23 cellular contexts compared by ENCODE assay signal in genomic region chr22:35406443-35406842, GRCh38.
"Had no signal": no experiment of that assay in that cellular context is flagged by ENCODE, and none has a peak within 500 bp of the region (broad histone marks: within the 10 kb centered on the region; RNA-seq: fewer than 3 reads in every experiment).

No MANE protein-coding gene starts in this region.

- H3K27me3 Mint-ChIP-seq: activated B cell treated with CpG ODN at 0.5 μM for 24 hours; activated CD4-positive, alpha-beta memory T cell treated with anti-CD3 and anti-CD28 coated beads for 36 hours; activated CD4-positive, alpha-beta T cell treated with anti-CD3 and anti-CD28 coated beads, Interleukin-2, amount 10 ng/mL, durations not matched to agents 24 days and 14 days; activated naive CD4-positive, alpha-beta T cell treated with anti-CD3 and anti-CD28 coated beads, Interleukin-2, amount 10 ng/mL, durations not matched to agents 7 days and 5 days; activated naive CD8-positive, alpha-beta T cell treated with anti-CD3 and anti-CD28 coated beads for 36 hours had no signal

- H3K27ac Mint-ChIP-seq: activated CD4-positive, alpha-beta memory T cell treated with anti-CD3 and anti-CD28 coated beads for 36 hours; activated CD4-positive, alpha-beta T cell treated with anti-CD3 and anti-CD28 coated beads, Interleukin-2, amount 10 ng/mL, durations not matched to agents 24 days and 14 days; activated naive CD4-positive, alpha-beta T cell treated with anti-CD3 and anti-CD28 coated beads, Interleukin-2, amount 10 ng/mL, durations not matched to agents 7 days and 5 days; activated naive CD8-positive, alpha-beta T cell treated with anti-CD3 and anti-CD28 coated beads for 36 hours; T-helper 1 cell treated with Interleukin-12 subunit alpha and Interleukin-12 subunit beta and Interleukin-4 antibody, amounts not matched to agents 30 μg/mL and 1 μg/mL, for 36 hours had no signal

- H3K4me3 ChIP-seq: Peyer's patch, SJSA1 had no signal

- H3K27me3 ChIP-seq: Peyer's patch, SJSA1 had no signal

- ATAC-seq: activated T-cell treated with anti-CD3 and anti-CD28 coated beads, Interleukin-2, amount 50 U/mL, for 4 hours; SK-N-SH treated with all-trans-retinoic acid at 6 μM for 48 hours had no signal

- H3K4me3 Mint-ChIP-seq: activated B cell treated with CpG ODN at 0.5 μM for 24 hours; activated CD4-positive, alpha-beta memory T cell treated with anti-CD3 and anti-CD28 coated beads for 36 hours; activated CD4-positive, alpha-beta T cell treated with anti-CD3 and anti-CD28 coated beads, Interleukin-2, amount 10 ng/mL, durations not matched to agents 24 days and 14 days; activated naive CD4-positive, alpha-beta T cell treated with anti-CD3 and anti-CD28 coated beads, Interleukin-2, amount 10 ng/mL, durations not matched to agents 7 days and 5 days; activated naive CD8-positive, alpha-beta T cell treated with anti-CD3 and anti-CD28 coated beads for 36 hours; activated T-cell treated with anti-CD3 and anti-CD28 coated beads, Interleukin-2, amount 50 U/mL, for 4 hours; T-helper 1 cell treated with Interleukin-12 subunit alpha and Interleukin-12 subunit beta and Interleukin-4 antibody, amounts not matched to agents 30 μg/mL and 1 μg/mL, for 36 hours had no signal

- DNase-seq: activated B cell treated with CpG ODN at 0.5 μM for 24 hours; activated CD4-positive, alpha-beta memory T cell treated with anti-CD3 and anti-CD28 coated beads for 36 hours; activated CD4-positive, alpha-beta T cell treated with anti-CD3 and anti-CD28 coated beads for 1 hour; activated CD4-positive, alpha-beta T cell treated with anti-CD3 and anti-CD28 coated beads, Interleukin-2, amount 10 ng/mL, durations not matched to agents 24 days and 14 days; activated CD8-positive, alpha-beta memory T cell treated with anti-CD3 and anti-CD28 coated beads for 24 hours; activated gamma-delta T cell treated with Interleukin-2 at 50 U/mL for 16 hours; activated naive CD4-positive, alpha-beta T cell treated with anti-CD3 and anti-CD28 coated beads, Interleukin-2, amount 10 ng/mL, durations not matched to agents 7 days and 5 days; activated naive CD8-positive, alpha-beta T cell treated with anti-CD3 and anti-CD28 coated beads for 36 hours; activated T-cell treated with anti-CD3 and anti-CD28 coated beads, Interleukin-2, amount 50 U/mL, for 4 hours; Karpas-422; NCI-H1105 treated with DMSO at 0.1 percent for 48 hours; NCI-H1436 treated with DMSO at 0.1 percent for 48 hours; NCI-H187; NCI-H2081; NCI-H510A treated with DMSO at 0.1 percent for 48 hours; NCI-H69; NK-92 treated with Interleukin-12 subunit alpha and Interleukin-12 subunit beta, amount 100 ng/mL, for 24 hours; Peyer's patch; SHP77; SW 1271 had no signal

- H3K9me3 Mint-ChIP-seq: activated B cell treated with CpG ODN at 0.5 μM for 24 hours; activated CD4-positive, alpha-beta memory T cell treated with anti-CD3 and anti-CD28 coated beads for 36 hours; activated CD4-positive, alpha-beta T cell treated with anti-CD3 and anti-CD28 coated beads, Interleukin-2, amount 10 ng/mL, durations not matched to agents 24 days and 14 days; activated naive CD4-positive, alpha-beta T cell treated with anti-CD3 and anti-CD28 coated beads, Interleukin-2, amount 10 ng/mL, durations not matched to agents 7 days and 5 days; activated naive CD8-positive, alpha-beta T cell treated with anti-CD3 and anti-CD28 coated beads for 36 hours; activated T-cell treated with anti-CD3 and anti-CD28 coated beads, Interleukin-2, amount 50 U/mL, for 4 hours; T-helper 1 cell treated with Interleukin-12 subunit alpha and Interleukin-12 subunit beta and Interleukin-4 antibody, amounts not matched to agents 30 μg/mL and 1 μg/mL, for 36 hours had no signal

- H3K9me3 ChIP-seq: Peyer's patch, SJSA1 had no signal

- H3K27ac ChIP-seq: Peyer's patch, SJSA1 had no signal
